ENCODE assay signal across 31 cellular contexts in genomic region chr10:8691498-8692017, GRCh38.
"Had no signal": no experiment of that assay in that cellular context is flagged by ENCODE, and none has a peak within 500 bp of the region (broad histone marks: within the 10 kb centered on the region; RNA-seq: fewer than 3 reads in every experiment).

No MANE protein-coding gene starts in this region.

- H3K4me2 ChIP-seq: KMS-11 had no signal

- DNase-seq: activated CD4-positive, alpha-beta memory T cell treated with anti-CD3 and anti-CD28 coated beads, Interleukin-2, amount 10 ng/mL, durations not matched to agents 7 days and 5 days; activated CD4-positive, alpha-beta T cell treated with anti-CD3 and anti-CD28 coated beads for 1 hour; activated CD4-positive, alpha-beta T cell treated with anti-CD3 and anti-CD28 coated beads for 48 hours; activated CD4-positive, CD25-positive, alpha-beta regulatory T cell; activated effector memory CD4-positive, alpha-beta T cell treated with anti-CD3 and anti-CD28 coated beads, Interleukin-2, amount 50 U/mL, for 16 hours; activated naive CD4-positive, alpha-beta T cell; activated naive CD4-positive, alpha-beta T cell treated with anti-CD3 and anti-CD28 coated beads, Interleukin-2, amount 50 U/mL, for 16 hours; activated naive CD8-positive, alpha-beta T cell treated with anti-CD3 and anti-CD28 coated beads for 36 hours; activated T-cell treated with anti-CD3 and anti-CD28 coated beads, Interleukin-2, amount 50 U/mL, for 1 hour; activated T-cell treated with anti-CD3 and anti-CD28 coated beads, Interleukin-2, amount 50 U/mL, for 72 hours; amniotic stem cell; aorta; brain microvascular endothelial cell; NCI-H1092 treated with DMSO at 0.1 percent for 48 hours; NCI-H1436; NCI-H1694; NCI-H2029; NCI-H345; NCI-H524 treated with DMSO at 0.1 percent for 48 hours; Peyer's patch; RPMI8226; SIG-M5; SW 1271; T-helper 1 cell; T-helper 2 cell; T-helper 9 cell; WERI-Rb-1 had no signal

- H3K9me3 ChIP-seq: Peyer's patch had no signal

- H3K4me3 ChIP-seq: Peyer's patch had no signal

- H3K9ac ChIP-seq: KMS-11 had no signal

- ATAC-seq: activated T-cell treated with anti-CD3 and anti-CD28 coated beads, Interleukin-2, amount 50 U/mL, for 72 hours; activated T-helper 17 cell treated with anti-CD3 and anti-CD28 coated beads, Interleukin-2, amount 50 U/mL, for 72 hours; Right ventricle myocardium inferior; SK-N-SH treated with all-trans-retinoic acid at 6 μM for 48 hours had no signal

- H3K4me1 ChIP-seq: Peyer's patch had no signal

- H3K27me3 ChIP-seq: brain microvascular endothelial cell, Peyer's patch had no signal

- H3K36me3 ChIP-seq: brain microvascular endothelial cell, Peyer's patch, WERI-Rb-1 had no signal

- H3K27ac ChIP-seq: brain microvascular endothelial cell, KMS-11, Peyer's patch, WERI-Rb-1 had no signal
